ENCODE assay signal across 1 cellular context in genomic region chr16:11503566-11503965, GRCh38.
A peak's percentile ranks its signal among the peaks of the same experiment; 100 is the strongest.
TF ChIP-seq lines count a peak whose summit lies in the region.

No MANE protein-coding gene starts in this region.

TF ChIP-seq in HepG2, 621 proteins besides CTCF, POLR2A, EP300 and RAD21 (continued from another document):
- TF ChIP-seq XRCC5 (optimal IDR thresholded peaks at IDR 0.05; ENCODE audit: low read length) (no peak), KLF11 (CRISPR knock-in tag; IDR thresholded peaks at IDR 0.05) (no peak), SRY (CRISPR knock-in tag; IDR thresholded peaks at IDR 0.05) (no peak), MYC (CRISPR knock-in tag; IDR thresholded peaks at IDR 0.05; ENCODE audit: borderline replicate concordance) (0 out of 2 replicates have a peak, but pooled peaks have one; percentile 23), BHLHE40 (IDR thresholded peaks at IDR 0.05; ENCODE audit: low read length) (no peak), KDM5A (IDR thresholded peaks at IDR 0.05; ENCODE audit: borderline replicate concordance, low read length) (no peak), KDM6A (CRISPR knock-in tag; IDR thresholded peaks at IDR 0.05; ENCODE audit: low read depth) (no peak), IKZF1 (IDR thresholded peaks at IDR 0.05) (no peak), SOX6 (IDR thresholded peaks at IDR 0.05) (no peak), SOX6 (CRISPR knock-in tag; IDR thresholded peaks at IDR 0.05) (no peak), ZNF251 (CRISPR knock-in tag; IDR thresholded peaks at IDR 0.05) (no peak), ZNF205 (CRISPR knock-in tag; IDR thresholded peaks at IDR 0.05) (no peak), AKNA (CRISPR knock-in tag; IDR thresholded peaks at IDR 0.05; ENCODE audit: borderline replicate concordance) (no peak), MXD4 (CRISPR knock-in tag; IDR thresholded peaks at IDR 0.05) (no peak), ATM (IDR thresholded peaks at IDR 0.05; ENCODE audit: borderline replicate concordance) (no peak), MEF2D (CRISPR knock-in tag; IDR thresholded peaks at IDR 0.05) (no peak), MED8 (CRISPR knock-in tag; IDR thresholded peaks at IDR 0.05; ENCODE audit: insufficient replicate concordance) (peak; percentile 27), KDM2A (CRISPR knock-in tag; IDR thresholded peaks at IDR 0.05; ENCODE audit: borderline replicate concordance, low read depth) (no peak), ZNF687 (CRISPR knock-in tag; IDR thresholded peaks at IDR 0.05) (0 out of 2 replicates have a peak, but pooled peaks have one; percentile 21), ZBTB33 (CRISPR knock-in tag; IDR thresholded peaks at IDR 0.05) (no peak), DNMT1 (CRISPR knock-in tag; IDR thresholded peaks at IDR 0.05) (no peak), AGO1 (IDR thresholded peaks at IDR 0.05; ENCODE audit: low read depth, low read length, poor library complexity, severe bottlenecking) (no peak), FOXC1 (CRISPR knock-in tag; IDR thresholded peaks at IDR 0.05; ENCODE audit: borderline replicate concordance) (no peak), HIVEP1 (CRISPR knock-in tag; IDR thresholded peaks at IDR 0.05) (0 out of 2 replicates have a peak, but pooled peaks have one; percentile 53)
- TF ChIP-seq, protein P1, sequence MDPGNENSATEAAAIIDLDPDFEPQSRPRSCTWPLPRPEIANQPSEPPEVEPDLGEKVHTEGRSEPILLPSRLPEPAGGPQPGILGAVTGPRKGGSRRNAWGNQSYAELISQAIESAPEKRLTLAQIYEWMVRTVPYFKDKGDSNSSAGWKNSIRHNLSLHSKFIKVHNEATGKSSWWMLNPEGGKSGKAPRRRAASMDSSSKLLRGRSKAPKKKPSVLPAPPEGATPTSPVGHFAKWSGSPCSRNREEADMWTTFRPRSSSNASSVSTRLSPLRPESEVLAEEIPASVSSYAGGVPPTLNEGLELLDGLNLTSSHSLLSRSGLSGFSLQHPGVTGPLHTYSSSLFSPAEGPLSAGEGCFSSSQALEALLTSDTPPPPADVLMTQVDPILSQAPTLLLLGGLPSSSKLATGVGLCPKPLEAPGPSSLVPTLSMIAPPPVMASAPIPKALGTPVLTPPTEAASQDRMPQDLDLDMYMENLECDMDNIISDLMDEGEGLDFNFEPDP (CRISPR knock-in tag; conservative IDR thresholded peaks at IDR 0.05): no peak
